In genomic region chr14:27164139-27164538, GRCh38 we compare ENCODE assay signal across 8 cellular contexts.
"Had no signal": no experiment of that assay in that cellular context is flagged by ENCODE, and none has a peak within 500 bp of the region (broad histone marks: within the 10 kb centered on the region; RNA-seq: fewer than 3 reads in every experiment).

No MANE protein-coding gene starts in this region.

- H3K27ac ChIP-seq: GM23248 had no signal

- H3K4me1 ChIP-seq: HAP-1 had no signal

- ATAC-seq: HCT116 had no signal

- H3K9me3 ChIP-seq: HAP-1 had no signal

- H3K4me3 ChIP-seq: GM23248, HAP-1 had no signal

- DNase-seq: GM23248, GOT3, H7, HFFc6, IMR-90 had no signal

- H3K36me3 ChIP-seq: HAP-1 had no signal

- H3K9ac ChIP-seq: GM23248 had no signal

- FAIRE-seq: HTR-8/SVneo had no signal
